Comparison of ENCODE assay signal across 17 cellular contexts in genomic region chr11:131670876-131671275, GRCh38.
"Had no signal": no experiment of that assay in that cellular context is flagged by ENCODE, and none has a peak within 500 bp of the region (broad histone marks: within the 10 kb centered on the region; RNA-seq: fewer than 3 reads in every experiment).

No MANE protein-coding gene starts in this region.

- ATAC-seq: activated CD8-positive, alpha-beta T cell treated with anti-CD3 and anti-CD28 coated beads, Interleukin-2, amount 10 ng/mL, durations not matched to agents 7 days and 5 days; activated naive CD4-positive, alpha-beta T cell treated with anti-CD3 and anti-CD28 coated beads, Interleukin-2, amount 50 U/mL, for 72 hours; foreskin keratinocyte; left cardiac atrium; psoas muscle; SK-N-SH treated with all-trans-retinoic acid at 6 μM for 48 hours had no signal

- H3K36me3 ChIP-seq: ovary, right atrium auricular region, suprapubic skin, transverse colon had no signal

- H3K27ac ChIP-seq: foreskin keratinocyte, ovary, psoas muscle, right atrium auricular region, suprapubic skin, transverse colon, VCaP had no signal

- H3K4me1 ChIP-seq: foreskin keratinocyte, psoas muscle, right atrium auricular region had no signal

- H3K27me3 ChIP-seq: foreskin keratinocyte, ovary, right atrium auricular region, transverse colon had no signal

- H3K9me3 ChIP-seq: ovary, psoas muscle, right atrium auricular region, suprapubic skin, transverse colon had no signal

- DNase-seq: activated CD4-positive, alpha-beta T cell treated with anti-CD3 and anti-CD28 coated beads, Interleukin-2, amount 50 U/mL, for 1 hour; activated CD4-positive, CD25-positive, alpha-beta regulatory T cell treated with anti-CD3 and anti-CD28 coated beads, Interleukin-2, amount 50 U/mL, for 72 hours; activated CD8-positive, alpha-beta T cell treated with anti-CD3 and anti-CD28 coated beads, Interleukin-2, amount 10 ng/mL, durations not matched to agents 7 days and 5 days; effector CD8-positive, alpha-beta T cell; foreskin keratinocyte; hippocampal formation; left cardiac atrium; psoas muscle; stimulated activated CD4-positive, alpha-beta T cell treated with anti-CD3 and anti-CD28 coated beads, Interleukin-1b, Interleukin-23, amount 100 ng/mL, for 48 hours; stimulated activated naive CD8-positive, alpha-beta T cell treated with anti-CD3 and anti-CD28 coated beads, Interleukin-15, amount 100 ng/mL, for 72 hours; transverse colon had no signal

- H3K4me3 ChIP-seq: ovary, psoas muscle, right atrium auricular region, suprapubic skin, transverse colon had no signal
